ENCODE assay signal across 15 cellular contexts in the genomic region with DNA sequence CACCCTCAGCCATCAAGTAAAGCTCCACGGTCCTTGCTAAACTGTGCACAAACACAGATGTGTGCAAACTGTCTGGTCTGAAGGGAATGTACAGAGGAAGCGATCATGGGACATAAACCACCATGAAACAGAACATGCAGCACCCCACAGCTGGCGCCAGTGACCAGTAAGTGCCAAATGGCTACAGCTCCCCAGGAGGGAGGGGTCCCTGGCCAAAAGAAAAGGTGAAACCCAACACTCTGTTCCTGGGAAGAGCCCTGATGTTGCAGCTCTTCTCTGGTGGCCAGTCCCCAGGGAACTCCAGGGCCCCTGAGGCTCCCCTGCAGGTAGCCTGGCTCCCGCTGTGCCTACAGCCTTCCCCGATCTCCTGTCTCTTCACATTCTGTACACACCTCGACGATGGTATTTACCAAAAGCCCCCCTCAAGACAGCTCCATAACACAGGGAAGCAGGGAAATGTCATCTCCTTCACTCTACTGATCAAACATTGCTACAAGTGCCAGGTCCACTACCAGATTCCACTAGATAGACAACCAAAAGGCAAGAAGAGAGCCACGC. TPM values are rescaled to one million over a fixed set of nuclear protein-coding genes. Genes with fewer than 3 reads are reported as not detected.
DNase-seq lines count a peak whose midpoint lies in the region; ATAC-seq and TF ChIP-seq lines count a peak whose summit lies in the region.
"Had no signal": no experiment of that assay in that cellular context is flagged by ENCODE, and none has a peak within 500 bp of the region (broad histone marks: within the 10 kb centered on the region; RNA-seq: fewer than 3 reads in every experiment).

No MANE protein-coding gene starts in this region.

- H3K27me3 ChIP-seq in stomach (no peaks in the 10 kb centered on the region), psoas muscle (ENCODE audit: insufficient read depth in 3 of 3, low read length in 2 of 3) (no peaks in the 10 kb centered on the region)
- H3K27me3 ChIP-seq: foreskin keratinocyte, ovary had no signal

- H3K27ac ChIP-seq in stomach (no peak overlapping the region), psoas muscle (no peak overlapping the region)
- H3K27ac ChIP-seq: foreskin keratinocyte, ovary, SK-N-MC had no signal

- no peak for TF ChIP-seq POLR2A in stomach (IDR thresholded peaks at IDR 0.05)

- H3K9me3 ChIP-seq in stomach (no peaks in the 10 kb centered on the region), psoas muscle (no peaks in the 10 kb centered on the region)
- H3K9me3 ChIP-seq: Caco-2, ovary had no signal

- ATAC-seq in left lobe of liver (no peak), HG02571 (IDR thresholded peaks at IDR 0.05; ENCODE audit: unreplicated experiment) (no peak), psoas muscle (no peak)

- DNase-seq in activated CD8-positive, alpha-beta memory T cell treated with anti-CD3 and anti-CD28 coated beads for 24 hours, result peak; percentile 44
- DNase-seq in activated CD8-positive, alpha-beta memory T cell treated with anti-CD3 and anti-CD28 coated beads, Interleukin-2, amount 50 U/mL, for 4 hours, result no peak
- DNase-seq in SK-N-DZ (ENCODE audit: low spot score) (peak; percentile 3), left lobe of liver (ENCODE audit: low spot score) (peak; percentile 28), stomach (peak; percentile 10), DMS 273 (lab: John Stamatoyannopoulos, UW; ENCODE audit: unreplicated experiment) (no peak), psoas muscle (no peak)
- DNase-seq: Caco-2; central memory CD4-positive, alpha-beta T cell; foreskin keratinocyte; NCI-H1436; stimulated activated CD4-positive, alpha-beta T cell treated with anti-CD3 and anti-CD28 coated beads, Interleukin-12 subunit alpha, Interleukin-12 subunit beta, amount 100 ng/mL, for 4 hours had no signal

- TF ChIP-seq EP300 in stomach (IDR thresholded peaks at IDR 0.05), result no peak

- H3K4me3 ChIP-seq in stomach (no peak overlapping the region), psoas muscle (no peak overlapping the region)
- H3K4me3 ChIP-seq: ovary, SK-N-MC had no signal

- H3K36me3 ChIP-seq in stomach, result peaks cover 0 to 32% (median 12%) of the 10 kb centered on the region in 4 donors
- H3K36me3 ChIP-seq in psoas muscle (ENCODE audit: insufficient read depth in 1 of 2, low read depth in 1 of 2), result peaks cover 0 to 5% of the 10 kb centered on the region in 2 donors
- H3K36me3 ChIP-seq: ovary had no signal

- intact Hi-C loops in stomach (cut with DNase I; ENCODE audit: low total_unique reads), result no loop called here
- intact Hi-C loops in psoas muscle (cut with DNase I), result no loop called here

- TF ChIP-seq CTCF in stomach (IDR thresholded peaks at IDR 0.05), result no peak
- no peak for TF ChIP-seq CTCF in psoas muscle (IDR thresholded peaks at IDR 0.05)

- WGBS in stomach, 5 donors, result 90 to 95% (median 92%) methylated on average over 8 of the region's 8 CpGs
- 82 to 85% (median 84%) methylated on average over 8 of the region's 8 CpGs for WGBS in psoas muscle, 3 donors

- H3K4me1 ChIP-seq in stomach (peaks cover 20 to 54% (median 35%) of the 10 kb centered on the region in 4 donors), psoas muscle (peaks cover 20% of the 10 kb centered on the region)
- H3K4me1 ChIP-seq: Caco-2 had no signal

RNA-seq across cellular contexts. Expression of gene DGCR6L, which starts 2.9 kb away (rescaled TPM):
- polyA plus RNA-seq in SK-N-DZ (2014; cell fraction: cytosol; rRNA removed), result 52.4 and 68.6 TPM in 2 replicates
- polyA plus RNA-seq in SK-N-DZ (2014; cell fraction: nucleus; rRNA removed), result 65.0 and 66.5 TPM in 2 replicates
- total RNA-seq in left lobe of liver, result 60.2 TPM
- total RNA-seq in stomach, result 100 to 1,000 TPM in 1 of 5 donors, 10 to 100 TPM in 4; 21.4 to 148 (median 46.1) TPM
- 10 to 100 TPM; 81.5 to 88.3 (median 83.3) TPM for polyA plus RNA-seq in stomach
- 10 to 100 TPM; 33.2 to 44.9 (median 37.8) TPM for total RNA-seq in psoas muscle
- 10 to 100 TPM; 55.2 to 87.2 (median 70.2) TPM for polyA plus RNA-seq in psoas muscle

RNA-seq across cellular contexts. Expression of gene RTN4R, which starts 48.8 kb away (rescaled TPM):
- polyA plus RNA-seq in SK-N-DZ (2014; cell fraction: cytosol; rRNA removed), result 10.6 and 16.7 TPM in 2 replicates
- 8.3 and 9.4 TPM in 2 replicates for polyA plus RNA-seq in SK-N-DZ (2014; cell fraction: nucleus; rRNA removed)
- 10.9 TPM for total RNA-seq in left lobe of liver
- total RNA-seq in stomach, result 1 to 10 TPM in 1 of 5 donors, under 1 TPM in 1, not detected in 3; 0.92 to 1.7 TPM
- 1 to 10 TPM; 1.4 to 2.2 (median 2.0) TPM for polyA plus RNA-seq in stomach
- total RNA-seq in psoas muscle, result 1 to 10 TPM in 1 of 4 donors, under 1 TPM in 3; 0.22 to 2.4 (median 0.64) TPM
- under 1 TPM; 0.12 to 0.36 (median 0.30) TPM for polyA plus RNA-seq in psoas muscle

Comparison
In these comparisons a context has a peak if more than half of its experiments do, and no peak if none do; other contexts are left out.
1. DNase-seq: peak in activated CD8-positive, alpha-beta memory T cell treated with anti-CD3 and anti-CD28 coated beads for 24 hours (single experiment), SK-N-DZ (single experiment), left lobe of liver (single experiment) and stomach (single experiment); none in activated CD8-positive, alpha-beta memory T cell treated with anti-CD3 and anti-CD28 coated beads, Interleukin-2, amount 50 U/mL, for 4 hours (single experiment), DMS 273 (single experiment) and psoas muscle (0 of 2).